In the genomic region with DNA sequence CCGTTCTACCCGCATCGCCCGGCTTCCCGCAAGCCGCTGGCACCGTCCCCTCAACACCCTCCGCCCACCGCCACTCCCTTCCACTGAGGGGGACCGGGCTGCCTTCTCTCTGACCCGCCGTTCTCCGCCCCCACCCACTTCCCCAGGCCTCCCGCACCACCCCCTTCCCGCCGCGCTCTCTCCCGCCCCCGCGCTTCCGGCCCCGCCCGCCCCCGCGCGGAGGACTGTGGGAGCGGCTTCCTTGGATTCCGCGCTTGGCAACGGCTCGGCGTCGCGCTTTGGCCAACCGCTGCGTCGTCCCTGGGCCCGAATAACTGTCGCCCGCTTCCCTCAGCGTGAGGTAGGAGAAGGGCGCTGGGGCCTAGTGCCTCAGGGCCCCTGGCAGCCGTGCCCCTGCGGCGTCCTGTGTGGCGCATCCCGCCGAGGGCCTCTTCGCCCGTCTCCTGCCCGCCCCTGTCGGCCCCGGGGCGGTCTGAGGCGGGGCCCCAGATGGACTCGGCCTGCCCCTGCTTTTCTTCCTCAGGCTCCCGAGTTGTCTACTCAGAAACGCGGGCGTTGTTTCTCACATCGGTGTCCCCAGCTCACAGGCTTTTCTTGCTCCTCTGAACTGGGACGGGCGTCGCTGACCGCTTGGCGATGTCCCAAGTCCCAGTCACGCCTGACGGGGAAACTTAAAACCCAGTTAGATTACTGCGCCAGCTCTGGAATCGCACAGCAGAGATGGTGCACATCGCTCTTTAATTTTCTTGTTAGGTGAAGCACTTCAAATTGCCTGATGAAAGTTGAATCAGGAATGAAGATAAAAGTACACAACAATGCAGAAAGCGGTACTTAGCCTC, we compare ENCODE assay signal across 8 cellular contexts. TPM values are rescaled to one million over a fixed set of nuclear protein-coding genes. Genes with fewer than 3 reads are reported as not detected.
DNase-seq lines count a peak whose midpoint lies in the region; ATAC-seq and TF ChIP-seq lines count a peak whose summit lies in the region.

A gene with protein sequence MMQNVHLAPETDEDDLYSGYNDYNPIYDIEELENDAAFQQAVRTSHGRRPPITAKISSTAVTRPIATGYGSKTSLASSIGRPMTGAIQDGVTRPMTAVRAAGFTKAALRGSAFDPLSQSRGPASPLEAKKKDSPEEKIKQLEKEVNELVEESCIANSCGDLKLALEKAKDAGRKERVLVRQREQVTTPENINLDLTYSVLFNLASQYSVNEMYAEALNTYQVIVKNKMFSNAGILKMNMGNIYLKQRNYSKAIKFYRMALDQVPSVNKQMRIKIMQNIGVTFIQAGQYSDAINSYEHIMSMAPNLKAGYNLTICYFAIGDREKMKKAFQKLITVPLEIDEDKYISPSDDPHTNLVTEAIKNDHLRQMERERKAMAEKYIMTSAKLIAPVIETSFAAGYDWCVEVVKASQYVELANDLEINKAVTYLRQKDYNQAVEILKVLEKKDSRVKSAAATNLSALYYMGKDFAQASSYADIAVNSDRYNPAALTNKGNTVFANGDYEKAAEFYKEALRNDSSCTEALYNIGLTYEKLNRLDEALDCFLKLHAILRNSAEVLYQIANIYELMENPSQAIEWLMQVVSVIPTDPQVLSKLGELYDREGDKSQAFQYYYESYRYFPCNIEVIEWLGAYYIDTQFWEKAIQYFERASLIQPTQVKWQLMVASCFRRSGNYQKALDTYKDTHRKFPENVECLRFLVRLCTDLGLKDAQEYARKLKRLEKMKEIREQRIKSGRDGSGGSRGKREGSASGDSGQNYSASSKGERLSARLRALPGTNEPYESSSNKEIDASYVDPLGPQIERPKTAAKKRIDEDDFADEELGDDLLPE (plus strand): TSS at position 241 of the 839 bp plus-strand sequence. CDS start 7,229 bp downstream, outside the sequence.

- peak within 1 kb of the TSS; percentile 88 for H3K4me3 Mint-ChIP-seq in natural killer cell treated with Interleukin-12 subunit alpha and Interleukin-12 subunit beta and Interleukin-15 and Interleukin-18, amount 100 ng/mL, for 72 hours

- H3K36me3 Mint-ChIP-seq in natural killer cell treated with Interleukin-12 subunit alpha and Interleukin-12 subunit beta and Interleukin-15 and Interleukin-18, amount 100 ng/mL, for 72 hours, result peaks cover 13% of the 10 kb centered on the region

- H3K27ac Mint-ChIP-seq in natural killer cell treated with Interleukin-12 subunit alpha and Interleukin-12 subunit beta and Interleukin-15 and Interleukin-18, amount 100 ng/mL, for 72 hours, result peak within 1 kb of the TSS; percentile 79 to 91

- DNase-seq in EL (peak; percentile 90), GOT3 (lab: John Stamatoyannopoulos, UW) (peak; percentile 76), LHCN-M2 (ENCODE audit: low read depth) (peak; percentile 87), RWPE1 (ENCODE audit: low spot score) (peak; percentile 80), fibroblast of pulmonary artery (ENCODE audit: low read depth) (peak; percentile 87)
- peak; percentile 70 for DNase-seq in activated T-helper 9 cell treated with anti-CD3 and anti-CD28 coated beads, Interleukin-2, amount 50 U/mL, for 16 hours (ENCODE audit: low read depth)
- peak; percentile 92 for DNase-seq in natural killer cell treated with Interleukin-12 subunit alpha and Interleukin-12 subunit beta and Interleukin-15 and Interleukin-18, amount 100 ng/mL, for 72 hours (ENCODE audit: low spot score)
- DNase-seq in stimulated activated naive CD4-positive, alpha-beta T cell (lab: John Stamatoyannopoulos, UW), result peak; percentile 66 to 83 (median 76)

- peak within 1 kb of the TSS; percentile 98 for H3K27ac ChIP-seq in RWPE1

- H3K4me1 Mint-ChIP-seq in natural killer cell treated with Interleukin-12 subunit alpha and Interleukin-12 subunit beta and Interleukin-15 and Interleukin-18, amount 100 ng/mL, for 72 hours (ENCODE audit: low read depth in 2 of 2), result peaks cover 7 to 13% of the 10 kb centered on the region in 2 donors

- H3K27me3 Mint-ChIP-seq in natural killer cell treated with Interleukin-12 subunit alpha and Interleukin-12 subunit beta and Interleukin-15 and Interleukin-18, amount 100 ng/mL, for 72 hours, result no peaks in the 10 kb centered on the region

- no peak for TF ChIP-seq CTCF in RWPE1 (conservative IDR thresholded peaks at IDR 0.05; ENCODE audit: low read depth)
- no peak for TF ChIP-seq CTCF in fibroblast of pulmonary artery (IDR thresholded peaks at IDR 0.05; ENCODE audit: low read length, missing control alignments)

- POLR2A ChIA-PET in RWPE1 (lab: Yijun Ruan, JAX; ENCODE audit: low non-redundant PET), result interaction anchor here (0.7 to 0.8 kb wide), 2 partner anchors 44 to 353 kb away, joined by 5 to 6 read pairs; no protein-coding TSS in a partner anchor

- CTCF ChIA-PET in RWPE1 (lab: Yijun Ruan, JAX), result interaction anchor here (0.6 to 1.1 kb wide), 3 partner anchors 10 to 36 kb away, joined by 3 to 8 read pairs (median 7); no protein-coding TSS in a partner anchor

- no peaks in the 10 kb centered on the region for H3K9me3 Mint-ChIP-seq in natural killer cell treated with Interleukin-12 subunit alpha and Interleukin-12 subunit beta and Interleukin-15 and Interleukin-18, amount 100 ng/mL, for 72 hours

- ATAC-seq in natural killer cell treated with Interleukin-12 subunit alpha and Interleukin-12 subunit beta and Interleukin-15 and Interleukin-18, amount 100 ng/mL, for 72 hours, result peak; percentile 96

- H3K4me3 ChIP-seq in fibroblast of pulmonary artery (replicated peaks; ENCODE audit: low read depth, low read length), result peak within 1 kb of the TSS; percentile 75

RNA-seq across cellular contexts. Expression of the gene that starts here (rescaled TPM):
- total RNA-seq in LHCN-M2 (2014; rRNA removed), result 18.0 and 18.7 TPM in 2 replicates
- 5.1 TPM for polyA plus RNA-seq in LHCN-M2 (2012)
- total RNA-seq in natural killer cell treated with Interleukin-12 subunit alpha and Interleukin-12 subunit beta and Interleukin-15 and Interleukin-18, amount 100 ng/mL, for 72 hours, result 10 to 100 TPM in 1 of 2 donors, 1 to 10 TPM in 1; 4.0 to 10.7 TPM

Comparison
In these comparisons a context has a peak if more than half of its experiments do, and no peak if none do; other contexts are left out.
1. Peak in every context shown above with its lines: DNase-seq, ATAC-seq, H3K4me3 ChIP-seq and H3K27ac ChIP-seq.